19 cellular contexts compared by ENCODE assay signal in genomic region chr6:84035484-84035883, GRCh38. TPM values are rescaled to one million over a fixed set of nuclear protein-coding genes. Genes with fewer than 3 reads are reported as not detected.
"Had no signal": no experiment of that assay in that cellular context is flagged by ENCODE, and none has a peak within 500 bp of the region (broad histone marks: within the 10 kb centered on the region; RNA-seq: fewer than 3 reads in every experiment).

No MANE protein-coding gene starts in this region.

- H3K9me3 Mint-ChIP-seq: activated naive CD4-positive, alpha-beta T cell treated with anti-CD3 and anti-CD28 coated beads, Interleukin-2, amount 10 ng/mL, durations not matched to agents 7 days and 5 days had no signal

- H3K36me3 Mint-ChIP-seq: activated naive CD4-positive, alpha-beta T cell treated with anti-CD3 and anti-CD28 coated beads, Interleukin-2, amount 10 ng/mL, durations not matched to agents 7 days and 5 days; naive thymus-derived CD8-positive, alpha-beta T cell had no signal

- DNase-seq: activated CD4-positive, alpha-beta T cell treated with anti-CD3 and anti-CD28 coated beads for 1 hour; activated CD8-positive, alpha-beta memory T cell treated with anti-CD3 and anti-CD28 coated beads for 24 hours; activated CD8-positive, alpha-beta memory T cell treated with anti-CD3 and anti-CD28 coated beads, Interleukin-2, amount 50 U/mL, for 48 hours; activated effector memory CD4-positive, alpha-beta T cell treated with Interleukin-2 at 50 U/mL for 16 hours; activated naive CD4-positive, alpha-beta T cell treated with anti-CD3 and anti-CD28 coated beads, Interleukin-2, amount 10 ng/mL, durations not matched to agents 7 days and 5 days; activated T-cell treated with anti-CD3 and anti-CD28 coated beads, Interleukin-2, amount 50 U/mL, for 48 hours; heart left ventricle; left ventricle myocardium superior; naive thymus-derived CD8-positive, alpha-beta T cell; nucleus accumbens; stimulated activated naive CD4-positive, alpha-beta T cell; SW 1271; T-helper 2 cell; thyroid gland had no signal

- H3K9me3 ChIP-seq: thyroid gland had no signal

- H3K36me3 ChIP-seq: heart left ventricle, thyroid gland had no signal

- ATAC-seq: heart left ventricle; left ventricle myocardium superior; naive thymus-derived CD8-positive, alpha-beta T cell had no signal

- H3K4me1 Mint-ChIP-seq: activated naive CD4-positive, alpha-beta T cell treated with anti-CD3 and anti-CD28 coated beads, Interleukin-2, amount 10 ng/mL, durations not matched to agents 7 days and 5 days had no signal

- H3K4me3 ChIP-seq: heart left ventricle, thyroid gland had no signal

- H3K27me3 ChIP-seq: thyroid gland had no signal

- FAIRE-seq: astrocyte, bronchial epithelial cell, frontal cortex, urothelium cell line had no signal

- H3K4me3 Mint-ChIP-seq: activated naive CD4-positive, alpha-beta T cell treated with anti-CD3 and anti-CD28 coated beads, Interleukin-2, amount 10 ng/mL, durations not matched to agents 7 days and 5 days had no signal

- H3K27ac ChIP-seq: heart left ventricle, thyroid gland, VCaP had no signal

- H3K27ac Mint-ChIP-seq: activated naive CD4-positive, alpha-beta T cell treated with anti-CD3 and anti-CD28 coated beads, Interleukin-2, amount 10 ng/mL, durations not matched to agents 7 days and 5 days had no signal

RNA-seq across cellular contexts. Expression of gene MRAP2, which starts 1.9 kb away (rescaled TPM):
- total RNA-seq: left ventricle myocardium superior; naive thymus-derived CD8-positive, alpha-beta T cell had no signal
- polyA plus RNA-seq: naive thymus-derived CD8-positive, alpha-beta T cell had no signal
